Comparison of ENCODE assay signal across 3 cellular contexts in genomic region chr16:56574625-56575024, GRCh38.
TF ChIP-seq lines count a peak whose summit lies in the region.

No MANE protein-coding gene starts in this region.

TF ChIP-seq in HCT116, 20 proteins besides CTCF, POLR2A, EP300 and RAD21:
- TF ChIP-seq CBX3 (IDR thresholded peaks at IDR 0.05; ENCODE audit: low read depth) (0 out of 2 replicates have a peak, but pooled peaks have one; percentile 31), SP1 (IDR thresholded peaks at IDR 0.05; ENCODE audit: low read depth) (no peak)

TF ChIP-seq in HEK293, 187 proteins besides CTCF, POLR2A, EP300 and RAD21 (continues in another document):
- TF ChIP-seq MEIS1 (CRISPR knock-in tag; IDR thresholded peaks at IDR 0.05; ENCODE audit: borderline replicate concordance): no peak
- no peak for TF ChIP-seq ZNF76 (tag by site-specific recombination; IDR thresholded peaks at IDR 0.05; ENCODE audit: borderline replicate concordance, low read depth)
- no peak for TF ChIP-seq ZIC2 (tag by site-specific recombination; IDR thresholded peaks at IDR 0.05)
- no peak for TF ChIP-seq SALL2 (tag by site-specific recombination; IDR thresholded peaks at IDR 0.05; ENCODE audit: borderline replicate concordance)
- TF ChIP-seq ZNF175 (tag by site-specific recombination; IDR thresholded peaks at IDR 0.05): no peak
- TF ChIP-seq ZNF664 (tag by site-specific recombination; IDR thresholded peaks at IDR 0.05): no peak
- TF ChIP-seq ZNF776 (tag by site-specific recombination; IDR thresholded peaks at IDR 0.05; ENCODE audit: borderline replicate concordance): no peak
- TF ChIP-seq ZNF280C (tag by site-specific recombination; IDR thresholded peaks at IDR 0.05): no peak
- TF ChIP-seq, protein P1, sequence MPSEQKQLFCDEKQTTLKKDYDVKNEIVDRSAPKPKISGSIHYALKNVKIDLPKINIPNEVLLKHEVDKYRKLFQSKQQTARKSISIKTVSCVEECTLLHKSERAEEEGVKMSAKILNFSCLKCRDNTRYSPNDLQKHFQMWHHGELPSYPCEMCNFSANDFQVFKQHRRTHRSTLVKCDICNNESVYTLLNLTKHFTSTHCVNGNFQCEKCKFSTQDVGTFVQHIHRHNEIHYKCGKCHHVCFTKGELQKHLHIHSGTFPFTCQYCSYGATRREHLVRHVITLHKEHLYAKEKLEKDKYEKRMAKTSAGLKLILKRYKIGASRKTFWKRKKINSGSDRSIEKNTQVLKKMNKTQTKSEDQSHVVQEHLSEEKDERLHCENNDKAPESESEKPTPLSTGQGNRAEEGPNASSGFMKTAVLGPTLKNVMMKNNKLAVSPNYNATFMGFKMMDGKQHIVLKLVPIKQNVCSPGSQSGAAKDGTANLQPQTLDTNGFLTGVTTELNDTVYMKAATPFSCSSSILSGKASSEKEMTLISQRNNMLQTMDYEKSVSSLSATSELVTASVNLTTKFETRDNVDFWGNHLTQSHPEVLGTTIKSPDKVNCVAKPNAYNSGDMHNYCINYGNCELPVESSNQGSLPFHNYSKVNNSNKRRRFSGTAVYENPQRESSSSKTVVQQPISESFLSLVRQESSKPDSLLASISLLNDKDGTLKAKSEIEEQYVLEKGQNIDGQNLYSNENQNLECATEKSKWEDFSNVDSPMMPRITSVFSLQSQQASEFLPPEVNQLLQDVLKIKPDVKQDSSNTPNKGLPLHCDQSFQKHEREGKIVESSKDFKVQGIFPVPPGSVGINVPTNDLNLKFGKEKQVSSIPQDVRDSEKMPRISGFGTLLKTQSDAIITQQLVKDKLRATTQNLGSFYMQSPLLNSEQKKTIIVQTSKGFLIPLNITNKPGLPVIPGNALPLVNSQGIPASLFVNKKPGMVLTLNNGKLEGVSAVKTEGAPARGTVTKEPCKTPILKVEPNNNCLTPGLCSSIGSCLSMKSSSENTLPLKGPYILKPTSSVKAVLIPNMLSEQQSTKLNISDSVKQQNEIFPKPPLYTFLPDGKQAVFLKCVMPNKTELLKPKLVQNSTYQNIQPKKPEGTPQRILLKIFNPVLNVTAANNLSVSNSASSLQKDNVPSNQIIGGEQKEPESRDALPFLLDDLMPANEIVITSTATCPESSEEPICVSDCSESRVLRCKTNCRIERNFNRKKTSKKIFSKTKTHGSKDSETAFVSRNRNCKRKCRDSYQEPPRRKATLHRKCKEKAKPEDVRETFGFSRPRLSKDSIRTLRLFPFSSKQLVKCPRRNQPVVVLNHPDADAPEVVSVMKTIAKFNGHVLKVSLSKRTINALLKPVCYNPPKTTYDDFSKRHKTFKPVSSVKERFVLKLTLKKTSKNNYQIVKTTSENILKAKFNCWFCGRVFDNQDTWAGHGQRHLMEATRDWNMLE (tag by site-specific recombination; conservative IDR thresholded peaks at IDR 0.05; ENCODE audit: low read depth): no peak
- peak; percentile 94 for TF ChIP-seq SETDB1 (IDR thresholded peaks at IDR 0.05; ENCODE audit: insufficient read length, low read length)
- TF ChIP-seq, protein P2, sequence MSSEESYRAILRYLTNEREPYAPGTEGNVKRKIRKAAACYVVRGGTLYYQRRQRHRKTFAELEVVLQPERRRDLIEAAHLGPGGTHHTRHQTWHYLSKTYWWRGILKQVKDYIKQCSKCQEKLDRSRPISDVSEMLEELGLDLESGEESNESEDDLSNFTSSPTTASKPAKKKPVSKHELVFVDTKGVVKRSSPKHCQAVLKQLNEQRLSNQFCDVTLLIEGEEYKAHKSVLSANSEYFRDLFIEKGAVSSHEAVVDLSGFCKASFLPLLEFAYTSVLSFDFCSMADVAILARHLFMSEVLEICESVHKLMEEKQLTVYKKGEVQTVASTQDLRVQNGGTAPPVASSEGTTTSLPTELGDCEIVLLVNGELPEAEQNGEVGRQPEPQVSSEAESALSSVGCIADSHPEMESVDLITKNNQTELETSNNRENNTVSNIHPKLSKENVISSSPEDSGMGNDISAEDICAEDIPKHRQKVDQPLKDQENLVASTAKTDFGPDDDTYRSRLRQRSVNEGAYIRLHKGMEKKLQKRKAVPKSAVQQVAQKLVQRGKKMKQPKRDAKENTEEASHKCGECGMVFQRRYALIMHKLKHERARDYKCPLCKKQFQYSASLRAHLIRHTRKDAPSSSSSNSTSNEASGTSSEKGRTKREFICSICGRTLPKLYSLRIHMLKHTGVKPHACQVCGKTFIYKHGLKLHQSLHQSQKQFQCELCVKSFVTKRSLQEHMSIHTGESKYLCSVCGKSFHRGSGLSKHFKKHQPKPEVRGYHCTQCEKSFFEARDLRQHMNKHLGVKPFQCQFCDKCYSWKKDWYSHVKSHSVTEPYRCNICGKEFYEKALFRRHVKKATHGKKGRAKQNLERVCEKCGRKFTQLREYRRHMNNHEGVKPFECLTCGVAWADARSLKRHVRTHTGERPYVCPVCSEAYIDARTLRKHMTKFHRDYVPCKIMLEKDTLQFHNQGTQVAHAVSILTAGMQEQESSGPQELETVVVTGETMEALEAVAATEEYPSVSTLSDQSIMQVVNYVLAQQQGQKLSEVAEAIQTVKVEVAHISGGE (tag by site-specific recombination; conservative IDR thresholded peaks at IDR 0.05; ENCODE audit: low read depth): no peak
- no peak for TF ChIP-seq ZNF529 (tag by site-specific recombination; IDR thresholded peaks at IDR 0.05; ENCODE audit: insufficient replicate concordance)
- peak; percentile 75; the same call in 1 of the 2 replicates for TF ChIP-seq ZNF624 (tag by site-specific recombination; IDR thresholded peaks at IDR 0.05)

TF ChIP-seq in K562, 482 proteins besides CTCF, POLR2A, EP300 and RAD21:
- TF ChIP-seq ESRRB (CRISPR knock-in tag; IDR thresholded peaks at IDR 0.05; ENCODE audit: borderline replicate concordance): no peak
- TF ChIP-seq ZNF584 (CRISPR knock-in tag; IDR thresholded peaks at IDR 0.05; ENCODE audit: low read depth): no peak
- peak; percentile 66 for TF ChIP-seq RBM25 (IDR thresholded peaks at IDR 0.05; ENCODE audit: low read depth, low read length, severe bottlenecking)
